1 cellular context compared by ENCODE assay signal in genomic region chr10:114956466-114956865, GRCh38.
TF ChIP-seq lines count a peak whose summit lies in the region.

No MANE protein-coding gene starts in this region.

TF ChIP-seq in GM12878, 131 proteins besides CTCF, POLR2A, EP300 and RAD21:
- peak; percentile 79 for TF ChIP-seq ATF7 (IDR thresholded peaks at IDR 0.05; ENCODE audit: low read depth)
- 0 out of 2 replicates have a peak, but pooled peaks have one; percentile 48 for TF ChIP-seq ATF2 (IDR thresholded peaks at IDR 0.05; ENCODE audit: low read length)
- no peak for TF ChIP-seq PAX5 (IDR thresholded peaks at IDR 0.05; ENCODE audit: borderline replicate concordance, low read depth, low read length)
- TF ChIP-seq RUNX3 (IDR thresholded peaks at IDR 0.05; ENCODE audit: low read length) = peak; percentile 54; the same call in 1 of the 2 replicates
- TF ChIP-seq JUNB (IDR thresholded peaks at IDR 0.05) = peak; percentile 40
- 0 out of 2 replicates have a peak, but pooled peaks have one; percentile 26 for TF ChIP-seq TCF12 (IDR thresholded peaks at IDR 0.05; ENCODE audit: low read depth, low read length)
- no peak for TF ChIP-seq ZBTB33 (IDR thresholded peaks at IDR 0.05)
